9 cellular contexts compared by ENCODE assay signal in genomic region chr7:121872831-121873764, GRCh38. TPM values are rescaled to one million over a fixed set of nuclear protein-coding genes. Genes with fewer than 3 reads are reported as not detected.
A peak's percentile ranks its signal among the peaks of the same experiment; 100 is the strongest.
DNase-seq lines count a peak whose midpoint lies in the region; ATAC-seq and TF ChIP-seq lines count a peak whose summit lies in the region.
"Had no signal": no experiment of that assay in that cellular context is flagged by ENCODE, and none has a peak within 500 bp of the region (broad histone marks: within the 10 kb centered on the region; RNA-seq: fewer than 3 reads in every experiment).

TSS of gene PTPRZ1 (plus strand) at chr7:121873161. CDS start at chr7:121873500, 339 bp downstream.

- peaks cover 27% of the 10 kb centered on the region for H3K27me3 Mint-ChIP-seq in activated T-helper 17 cell treated with anti-CD3 and anti-CD28 coated beads, Interleukin-2, amount 50 U/mL, for 72 hours

- H3K4me2 ChIP-seq in parathyroid adenoma (ENCODE audit: low read length) = peak within 1 kb of the TSS; percentile 76

- no peaks in the 10 kb centered on the region for H3K36me3 Mint-ChIP-seq in activated T-helper 17 cell treated with anti-CD3 and anti-CD28 coated beads, Interleukin-2, amount 50 U/mL, for 72 hours (ENCODE audit: low read depth)

- whole genome bisulfite sequencing in heart right ventricle, 2 donors = 0 to 1% methylated on average over 85 of the region's 85 CpGs

- H3K27me3 ChIP-seq in heart right ventricle = peaks cover 0 to 65% (median 46%) of the 10 kb centered on the region in 7 donors
- no peaks in the 10 kb centered on the region for H3K27me3 ChIP-seq in parathyroid adenoma (ENCODE audit: control insufficient read depth, insufficient read depth, low read length)

- H3K9me3 ChIP-seq in heart right ventricle (no peaks in the 10 kb centered on the region), parathyroid adenoma (ENCODE audit: control insufficient read depth, low read length) (no peaks in the 10 kb centered on the region)
- H3K9me3 ChIP-seq: neutrophil had no signal

- H3K4me1 ChIP-seq in heart right ventricle (peaks cover 0 to 16% (median 0%) of the 10 kb centered on the region in 9 donors), parathyroid adenoma (no peaks in the 10 kb centered on the region)

- H3K36me3 ChIP-seq in heart right ventricle (no peaks in the 10 kb centered on the region), parathyroid adenoma (ENCODE audit: control insufficient read depth, insufficient read depth, low read length) (no peaks in the 10 kb centered on the region)
- H3K36me3 ChIP-seq: neutrophil had no signal

- no peak for ATAC-seq in activated T-helper 17 cell treated with anti-CD3 and anti-CD28 coated beads, Interleukin-2, amount 50 U/mL, for 72 hours (replicated peaks)
- ATAC-seq in heart right ventricle (peak in 4 of 8 donors; percentile 42 to 62 (median 50)), GM19328 (IDR thresholded peaks at IDR 0.05; ENCODE audit: unreplicated experiment) (no peak), GM21515 (IDR thresholded peaks at IDR 0.05; ENCODE audit: unreplicated experiment) (no peak), GM18861 (IDR thresholded peaks at IDR 0.05; ENCODE audit: unreplicated experiment) (no peak)

- TF ChIP-seq CTCF in heart right ventricle (IDR thresholded peaks at IDR 0.05) (no peak), parathyroid adenoma (IDR thresholded peaks at IDR 0.05) (no peak)

- DNase-seq in C1 segment of cervical spinal cord (lab: John Stamatoyannopoulos, UW) (peak in 9 of 14 donors; percentile 11 to 58 (median 38)), HK-2 (ENCODE audit: unreplicated experiment) (peak; percentile 27), heart right ventricle (peak; percentile 3 to 11)

- H3K27ac Mint-ChIP-seq in activated T-helper 17 cell treated with anti-CD3 and anti-CD28 coated beads, Interleukin-2, amount 50 U/mL, for 72 hours = no peak within 1 kb of the TSS

- peak within 1 kb of the TSS; percentile 31 for H2AFZ ChIP-seq in parathyroid adenoma

- intact Hi-C loops in heart right ventricle (cut with DNase I) = no loop called here

- no peak within 1 kb of the TSS for H3K9ac ChIP-seq in parathyroid adenoma

- H3K9me3 Mint-ChIP-seq in activated T-helper 17 cell treated with anti-CD3 and anti-CD28 coated beads, Interleukin-2, amount 50 U/mL, for 72 hours = peaks cover 4% of the 10 kb centered on the region

- peaks cover 6% of the 10 kb centered on the region for H3K4me1 Mint-ChIP-seq in activated T-helper 17 cell treated with anti-CD3 and anti-CD28 coated beads, Interleukin-2, amount 50 U/mL, for 72 hours

- H3K79me2 ChIP-seq in parathyroid adenoma = no peaks in the 10 kb centered on the region

- peak within 1 kb of the TSS; percentile 24 for H3K4me3 Mint-ChIP-seq in activated T-helper 17 cell treated with anti-CD3 and anti-CD28 coated beads, Interleukin-2, amount 50 U/mL, for 72 hours

- H3K4me3 ChIP-seq in heart right ventricle (peak within 1 kb of the TSS; percentile 16 to 56 (median 48)), parathyroid adenoma (ENCODE audit: low read depth, low read length) (peak within 1 kb of the TSS; percentile 53)

- H3K27ac ChIP-seq in heart right ventricle = no peak within 1 kb of the TSS
- no peak within 1 kb of the TSS for H3K27ac ChIP-seq in parathyroid adenoma
- H3K27ac ChIP-seq: neutrophil had no signal

RNA-seq across cellular contexts. Expression of gene PTPRZ1, which starts in this region (rescaled TPM):
- not detected for total RNA-seq in activated T-helper 17 cell treated with anti-CD3 and anti-CD28 coated beads, Interleukin-2, amount 50 U/mL, for 72 hours
- total RNA-seq in heart right ventricle = under 1 TPM; 0.09 to 0.87 (median 0.38) TPM
- polyA plus RNA-seq in heart right ventricle = under 1 TPM; 0.29 to 0.35 TPM

Comparison
In these comparisons a context has a peak if more than half of its experiments do, and no peak if none do; other contexts are left out.
1. Peak in DNase-seq and H3K4me3 ChIP-seq in heart right ventricle; RNA of the gene not detected or under 1 TPM.